Comparison of ENCODE assay signal across 8 cellular contexts in genomic region chr16:3023669-3024478, GRCh38. TPM values are rescaled to one million over a fixed set of nuclear protein-coding genes. Genes with fewer than 3 reads are reported as not detected.
DNase-seq lines count a peak whose midpoint lies in the region; ATAC-seq and TF ChIP-seq lines count a peak whose summit lies in the region.

Gene HCFC1R1 (minus strand): TSS chr16:3023942. CDS start chr16:3023941, 1 bp downstream.
Gene THOC6 (plus strand): TSS chr16:3024035. CDS start chr16:3024327, 292 bp downstream.

- DNase-seq in AG04450 (ENCODE audit: low read depth, low spot score) = peak; percentile 91
- DNase-seq in NCI-H2227 (lab: John Stamatoyannopoulos, UW; ENCODE audit: unreplicated experiment) = peak; percentile 98
- peak; percentile 83 to 99 for DNase-seq in T47D (ENCODE audit: low read depth in 1 of 2, low spot score in 1 of 2)

- H3K27ac ChIP-seq in AG04450 (ENCODE audit: low read depth, low read length) = peak within 1 kb of the TSS; percentile 99
- peak within 1 kb of the TSS; percentile 79 for H3K27ac ChIP-seq in VCaP
- H3K27ac ChIP-seq in iPS-20b (ENCODE audit: low read length) = peak within 1 kb of the TSS; percentile 93
- peak within 1 kb of the TSS; percentile 60 to 98 (median 94) for H3K27ac ChIP-seq in skin epidermis

- peak within 1 kb of the TSS; percentile 94 for H3K4me3 ChIP-seq in AG04450 (ENCODE audit: low read depth, low read length)
- peak within 1 kb of the TSS; percentile 92 for H3K4me3 ChIP-seq in iPS-20b (ENCODE audit: low read length)
- peak within 1 kb of the TSS; percentile 34 to 72 (median 64) for H3K4me3 ChIP-seq in skin epidermis

- H3K9me3 ChIP-seq in AG04450 (ENCODE audit: control insufficient read depth, insufficient read depth, low read length) (no peaks in the 10 kb centered on the region; the same call in 1 of the 2 replicates), iPS-20b (ENCODE audit: insufficient read depth, low read depth, low read length) (no peaks in the 10 kb centered on the region)

- CTCF ChIA-PET in AG04450 (lab: Charles Lee) = interaction anchor here (1.1 to 1.8 kb wide), 3 partner anchors 8 to 36 kb away, joined by 3 to 15 read pairs (median 8); no protein-coding TSS in a partner anchor

- POLR2A ChIA-PET in AG04450 (lab: Yijun Ruan, JAX) = interaction anchor here (0.5 to 1.3 kb wide), 6 partner anchors 10 to 1644 kb away, joined by 3 to 6 read pairs (median 4); no protein-coding TSS in a partner anchor

- H3K36me3 ChIP-seq in iPS-20b (ENCODE audit: insufficient read depth, low read depth, low read length) = peaks cover 33% of the 10 kb centered on the region

- in situ Hi-C loops in T47D (cut with HindIII; ENCODE audit: low pct_unique_long_range_greater_than_20kb, low sequenced_read_pairs) = no loop called here

- H3K27me3 ChIP-seq in AG04450 (ENCODE audit: control insufficient read depth, insufficient read depth, low read length) = peaks cover 2% of the 10 kb centered on the region
- H3K27me3 ChIP-seq in iPS-20b (ENCODE audit: insufficient read depth, low read length) = peaks cover 6% of the 10 kb centered on the region

- ATAC-seq in GM18907 (IDR thresholded peaks at IDR 0.05; ENCODE audit: unreplicated experiment) = peak; percentile 78
- peak; percentile 64 for ATAC-seq in HG03139 (IDR thresholded peaks at IDR 0.05; ENCODE audit: unreplicated experiment)

- peaks cover 15% of the 10 kb centered on the region for H3K4me1 ChIP-seq in iPS-20b (ENCODE audit: insufficient read depth, low read length)

- H3K9ac ChIP-seq in iPS-20b (ENCODE audit: low read depth, low read length) = peak within 1 kb of the TSS; percentile 97

- TF ChIP-seq CTCF in AG04450 (IDR thresholded peaks at IDR 0.05; ENCODE audit: low read depth, low read length) (no peak), VCaP (conservative IDR thresholded peaks at IDR 0.05) (no peak)

RNA-seq across cellular contexts. Expression of gene HCFC1R1, which starts in this region (rescaled TPM):
- polyA plus RNA-seq in AG04450 (2011; rRNA removed) = 51.6 and 73.4 TPM in 2 replicates
- 29.6 and 42.1 TPM in 2 replicates for polyA minus RNA-seq in AG04450 (2011; rRNA and poly(A)+ RNA removed)

RNA-seq across cellular contexts. Expression of gene THOC6, which starts in this region (rescaled TPM):
- 14.5 and 16.7 TPM in 2 replicates for polyA plus RNA-seq in AG04450 (2011; rRNA removed)
- 18.8 and 22.4 TPM in 2 replicates for polyA minus RNA-seq in AG04450 (2011; rRNA and poly(A)+ RNA removed)

Comparison
In these comparisons a context has a peak if more than half of its experiments do, and no peak if none do; other contexts are left out.
1. Peak in every context shown above with its lines: DNase-seq, ATAC-seq, H3K4me3 ChIP-seq and H3K27ac ChIP-seq.